In genomic region chr12:94150483-94151225, GRCh38 we compare ENCODE assay signal across 1 cellular context.
TF ChIP-seq lines count a peak whose summit lies in the region.

No MANE protein-coding gene starts in this region.

TF ChIP-seq in HepG2, 621 proteins besides CTCF, POLR2A, EP300 and RAD21 (continued from another document and continues in another):
- TF ChIP-seq, protein P1, sequence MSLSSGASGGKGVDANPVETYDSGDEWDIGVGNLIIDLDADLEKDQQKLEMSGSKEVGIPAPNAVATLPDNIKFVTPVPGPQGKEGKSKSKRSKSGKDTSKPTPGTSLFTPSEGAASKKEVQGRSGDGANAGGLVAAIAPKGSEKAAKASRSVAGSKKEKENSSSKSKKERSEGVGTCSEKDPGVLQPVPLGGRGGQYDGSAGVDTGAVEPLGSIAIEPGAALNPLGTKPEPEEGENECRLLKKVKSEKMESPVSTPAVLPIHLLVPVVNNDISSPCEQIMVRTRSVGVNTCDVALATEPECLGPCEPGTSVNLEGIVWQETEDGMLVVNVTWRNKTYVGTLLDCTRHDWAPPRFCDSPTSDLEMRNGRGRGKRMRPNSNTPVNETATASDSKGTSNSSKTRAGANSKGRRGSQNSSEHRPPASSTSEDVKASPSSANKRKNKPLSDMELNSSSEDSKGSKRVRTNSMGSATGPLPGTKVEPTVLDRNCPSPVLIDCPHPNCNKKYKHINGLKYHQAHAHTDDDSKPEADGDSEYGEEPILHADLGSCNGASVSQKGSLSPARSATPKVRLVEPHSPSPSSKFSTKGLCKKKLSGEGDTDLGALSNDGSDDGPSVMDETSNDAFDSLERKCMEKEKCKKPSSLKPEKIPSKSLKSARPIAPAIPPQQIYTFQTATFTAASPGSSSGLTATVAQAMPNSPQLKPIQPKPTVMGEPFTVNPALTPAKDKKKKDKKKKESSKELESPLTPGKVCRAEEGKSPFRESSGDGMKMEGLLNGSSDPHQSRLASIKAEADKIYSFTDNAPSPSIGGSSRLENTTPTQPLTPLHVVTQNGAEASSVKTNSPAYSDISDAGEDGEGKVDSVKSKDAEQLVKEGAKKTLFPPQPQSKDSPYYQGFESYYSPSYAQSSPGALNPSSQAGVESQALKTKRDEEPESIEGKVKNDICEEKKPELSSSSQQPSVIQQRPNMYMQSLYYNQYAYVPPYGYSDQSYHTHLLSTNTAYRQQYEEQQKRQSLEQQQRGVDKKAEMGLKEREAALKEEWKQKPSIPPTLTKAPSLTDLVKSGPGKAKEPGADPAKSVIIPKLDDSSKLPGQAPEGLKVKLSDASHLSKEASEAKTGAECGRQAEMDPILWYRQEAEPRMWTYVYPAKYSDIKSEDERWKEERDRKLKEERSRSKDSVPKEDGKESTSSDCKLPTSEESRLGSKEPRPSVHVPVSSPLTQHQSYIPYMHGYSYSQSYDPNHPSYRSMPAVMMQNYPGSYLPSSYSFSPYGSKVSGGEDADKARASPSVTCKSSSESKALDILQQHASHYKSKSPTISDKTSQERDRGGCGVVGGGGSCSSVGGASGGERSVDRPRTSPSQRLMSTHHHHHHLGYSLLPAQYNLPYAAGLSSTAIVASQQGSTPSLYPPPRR (CRISPR knock-in tag; IDR thresholded peaks at IDR 0.05; ENCODE audit: borderline replicate concordance): peak; percentile 27; the same call in 1 of the 2 replicates
- TF ChIP-seq ZNF280D (CRISPR knock-in tag; IDR thresholded peaks at IDR 0.05): no peak
- peak; percentile 77 for TF ChIP-seq ADNP (CRISPR knock-in tag; IDR thresholded peaks at IDR 0.05)
- TF ChIP-seq, protein P2, sequence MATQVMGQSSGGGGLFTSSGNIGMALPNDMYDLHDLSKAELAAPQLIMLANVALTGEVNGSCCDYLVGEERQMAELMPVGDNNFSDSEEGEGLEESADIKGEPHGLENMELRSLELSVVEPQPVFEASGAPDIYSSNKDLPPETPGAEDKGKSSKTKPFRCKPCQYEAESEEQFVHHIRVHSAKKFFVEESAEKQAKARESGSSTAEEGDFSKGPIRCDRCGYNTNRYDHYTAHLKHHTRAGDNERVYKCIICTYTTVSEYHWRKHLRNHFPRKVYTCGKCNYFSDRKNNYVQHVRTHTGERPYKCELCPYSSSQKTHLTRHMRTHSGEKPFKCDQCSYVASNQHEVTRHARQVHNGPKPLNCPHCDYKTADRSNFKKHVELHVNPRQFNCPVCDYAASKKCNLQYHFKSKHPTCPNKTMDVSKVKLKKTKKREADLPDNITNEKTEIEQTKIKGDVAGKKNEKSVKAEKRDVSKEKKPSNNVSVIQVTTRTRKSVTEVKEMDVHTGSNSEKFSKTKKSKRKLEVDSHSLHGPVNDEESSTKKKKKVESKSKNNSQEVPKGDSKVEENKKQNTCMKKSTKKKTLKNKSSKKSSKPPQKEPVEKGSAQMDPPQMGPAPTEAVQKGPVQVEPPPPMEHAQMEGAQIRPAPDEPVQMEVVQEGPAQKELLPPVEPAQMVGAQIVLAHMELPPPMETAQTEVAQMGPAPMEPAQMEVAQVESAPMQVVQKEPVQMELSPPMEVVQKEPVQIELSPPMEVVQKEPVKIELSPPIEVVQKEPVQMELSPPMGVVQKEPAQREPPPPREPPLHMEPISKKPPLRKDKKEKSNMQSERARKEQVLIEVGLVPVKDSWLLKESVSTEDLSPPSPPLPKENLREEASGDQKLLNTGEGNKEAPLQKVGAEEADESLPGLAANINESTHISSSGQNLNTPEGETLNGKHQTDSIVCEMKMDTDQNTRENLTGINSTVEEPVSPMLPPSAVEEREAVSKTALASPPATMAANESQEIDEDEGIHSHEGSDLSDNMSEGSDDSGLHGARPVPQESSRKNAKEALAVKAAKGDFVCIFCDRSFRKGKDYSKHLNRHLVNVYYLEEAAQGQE (IDR thresholded peaks at IDR 0.05; ENCODE audit: borderline replicate concordance in 1 of 2, low read depth in 1 of 2, low read length in 2 of 2): no peak
- TF ChIP-seq SALL1 (CRISPR knock-in tag; IDR thresholded peaks at IDR 0.05): peak; percentile 39; the same call in 1 of the 2 replicates
- TF ChIP-seq ZNF788 (CRISPR knock-in tag; IDR thresholded peaks at IDR 0.05; ENCODE audit: borderline replicate concordance): 0 out of 2 replicates have a peak, but pooled peaks have one; percentile 33
- TF ChIP-seq PAWR (CRISPR knock-in tag; IDR thresholded peaks at IDR 0.05; ENCODE audit: borderline replicate concordance): peak; percentile 71; the same call in 1 of the 2 replicates
- no peak for TF ChIP-seq ZNF550 (CRISPR knock-in tag; IDR thresholded peaks at IDR 0.05; ENCODE audit: borderline replicate concordance)
- TF ChIP-seq ZBTB7A (CRISPR knock-in tag; IDR thresholded peaks at IDR 0.05): no peak
- 0 out of 2 replicates have a peak, but pooled peaks have one; percentile 28 for TF ChIP-seq GMEB1 (CRISPR knock-in tag; IDR thresholded peaks at IDR 0.05; ENCODE audit: borderline replicate concordance)
- peak; percentile 16; the same call in 1 of the 2 replicates for TF ChIP-seq ZNF574 (CRISPR knock-in tag; IDR thresholded peaks at IDR 0.05)
- no peak for TF ChIP-seq ZNF572 (CRISPR knock-in tag; IDR thresholded peaks at IDR 0.05)
- TF ChIP-seq, protein P3, sequence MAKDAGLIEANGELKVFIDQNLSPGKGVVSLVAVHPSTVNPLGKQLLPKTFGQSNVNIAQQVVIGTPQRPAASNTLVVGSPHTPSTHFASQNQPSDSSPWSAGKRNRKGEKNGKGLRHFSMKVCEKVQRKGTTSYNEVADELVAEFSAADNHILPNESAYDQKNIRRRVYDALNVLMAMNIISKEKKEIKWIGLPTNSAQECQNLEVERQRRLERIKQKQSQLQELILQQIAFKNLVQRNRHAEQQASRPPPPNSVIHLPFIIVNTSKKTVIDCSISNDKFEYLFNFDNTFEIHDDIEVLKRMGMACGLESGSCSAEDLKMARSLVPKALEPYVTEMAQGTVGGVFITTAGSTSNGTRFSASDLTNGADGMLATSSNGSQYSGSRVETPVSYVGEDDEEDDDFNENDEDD (CRISPR knock-in tag; IDR thresholded peaks at IDR 0.05; ENCODE audit: borderline replicate concordance): no peak
- peak; percentile 45; the same call in 1 of the 2 replicates for TF ChIP-seq KAT7 (CRISPR knock-in tag; IDR thresholded peaks at IDR 0.05; ENCODE audit: borderline replicate concordance)
- no peak for TF ChIP-seq HOXA9 (CRISPR knock-in tag; IDR thresholded peaks at IDR 0.05; ENCODE audit: borderline replicate concordance)
- TF ChIP-seq ZNF17 (CRISPR knock-in tag; IDR thresholded peaks at IDR 0.05): no peak
- TF ChIP-seq TGIF2 (CRISPR knock-in tag; IDR thresholded peaks at IDR 0.05): 0 out of 2 replicates have a peak, but pooled peaks have one; percentile 52
- 0 out of 2 replicates have a peak, but pooled peaks have one; percentile 74 for TF ChIP-seq ZNF235 (CRISPR knock-in tag; IDR thresholded peaks at IDR 0.05; ENCODE audit: borderline replicate concordance)
- TF ChIP-seq ZC3H13 (CRISPR knock-in tag; IDR thresholded peaks at IDR 0.05): 0 out of 2 replicates have a peak, but pooled peaks have one; percentile 47
- TF ChIP-seq, protein P4, sequence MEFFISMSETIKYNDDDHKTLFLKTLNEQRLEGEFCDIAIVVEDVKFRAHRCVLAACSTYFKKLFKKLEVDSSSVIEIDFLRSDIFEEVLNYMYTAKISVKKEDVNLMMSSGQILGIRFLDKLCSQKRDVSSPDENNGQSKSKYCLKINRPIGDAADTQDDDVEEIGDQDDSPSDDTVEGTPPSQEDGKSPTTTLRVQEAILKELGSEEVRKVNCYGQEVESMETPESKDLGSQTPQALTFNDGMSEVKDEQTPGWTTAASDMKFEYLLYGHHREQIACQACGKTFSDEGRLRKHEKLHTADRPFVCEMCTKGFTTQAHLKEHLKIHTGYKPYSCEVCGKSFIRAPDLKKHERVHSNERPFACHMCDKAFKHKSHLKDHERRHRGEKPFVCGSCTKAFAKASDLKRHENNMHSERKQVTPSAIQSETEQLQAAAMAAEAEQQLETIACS (CRISPR knock-in tag; IDR thresholded peaks at IDR 0.05): no peak
- TF ChIP-seq, protein P5, sequence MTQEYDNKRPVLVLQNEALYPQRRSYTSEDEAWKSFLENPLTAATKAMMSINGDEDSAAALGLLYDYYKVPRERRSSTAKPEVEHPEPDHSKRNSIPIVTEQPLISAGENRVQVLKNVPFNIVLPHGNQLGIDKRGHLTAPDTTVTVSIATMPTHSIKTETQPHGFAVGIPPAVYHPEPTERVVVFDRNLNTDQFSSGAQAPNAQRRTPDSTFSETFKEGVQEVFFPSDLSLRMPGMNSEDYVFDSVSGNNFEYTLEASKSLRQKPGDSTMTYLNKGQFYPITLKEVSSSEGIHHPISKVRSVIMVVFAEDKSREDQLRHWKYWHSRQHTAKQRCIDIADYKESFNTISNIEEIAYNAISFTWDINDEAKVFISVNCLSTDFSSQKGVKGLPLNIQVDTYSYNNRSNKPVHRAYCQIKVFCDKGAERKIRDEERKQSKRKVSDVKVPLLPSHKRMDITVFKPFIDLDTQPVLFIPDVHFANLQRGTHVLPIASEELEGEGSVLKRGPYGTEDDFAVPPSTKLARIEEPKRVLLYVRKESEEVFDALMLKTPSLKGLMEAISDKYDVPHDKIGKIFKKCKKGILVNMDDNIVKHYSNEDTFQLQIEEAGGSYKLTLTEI (CRISPR knock-in tag; conservative IDR thresholded peaks at IDR 0.05): no peak
- TF ChIP-seq, protein P6, sequence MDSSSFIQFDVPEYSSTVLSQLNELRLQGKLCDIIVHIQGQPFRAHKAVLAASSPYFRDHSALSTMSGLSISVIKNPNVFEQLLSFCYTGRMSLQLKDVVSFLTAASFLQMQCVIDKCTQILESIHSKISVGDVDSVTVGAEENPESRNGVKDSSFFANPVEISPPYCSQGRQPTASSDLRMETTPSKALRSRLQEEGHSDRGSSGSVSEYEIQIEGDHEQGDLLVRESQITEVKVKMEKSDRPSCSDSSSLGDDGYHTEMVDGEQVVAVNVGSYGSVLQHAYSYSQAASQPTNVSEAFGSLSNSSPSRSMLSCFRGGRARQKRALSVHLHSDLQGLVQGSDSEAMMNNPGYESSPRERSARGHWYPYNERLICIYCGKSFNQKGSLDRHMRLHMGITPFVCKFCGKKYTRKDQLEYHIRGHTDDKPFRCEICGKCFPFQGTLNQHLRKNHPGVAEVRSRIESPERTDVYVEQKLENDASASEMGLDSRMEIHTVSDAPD (CRISPR knock-in tag; IDR thresholded peaks at IDR 0.05): no peak
- TF ChIP-seq, protein P7, sequence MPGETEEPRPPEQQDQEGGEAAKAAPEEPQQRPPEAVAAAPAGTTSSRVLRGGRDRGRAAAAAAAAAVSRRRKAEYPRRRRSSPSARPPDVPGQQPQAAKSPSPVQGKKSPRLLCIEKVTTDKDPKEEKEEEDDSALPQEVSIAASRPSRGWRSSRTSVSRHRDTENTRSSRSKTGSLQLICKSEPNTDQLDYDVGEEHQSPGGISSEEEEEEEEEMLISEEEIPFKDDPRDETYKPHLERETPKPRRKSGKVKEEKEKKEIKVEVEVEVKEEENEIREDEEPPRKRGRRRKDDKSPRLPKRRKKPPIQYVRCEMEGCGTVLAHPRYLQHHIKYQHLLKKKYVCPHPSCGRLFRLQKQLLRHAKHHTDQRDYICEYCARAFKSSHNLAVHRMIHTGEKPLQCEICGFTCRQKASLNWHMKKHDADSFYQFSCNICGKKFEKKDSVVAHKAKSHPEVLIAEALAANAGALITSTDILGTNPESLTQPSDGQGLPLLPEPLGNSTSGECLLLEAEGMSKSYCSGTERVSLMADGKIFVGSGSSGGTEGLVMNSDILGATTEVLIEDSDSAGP (CRISPR knock-in tag; IDR thresholded peaks at IDR 0.05; ENCODE audit: borderline replicate concordance): 0 out of 2 replicates have a peak, but pooled peaks have one; percentile 53
- TF ChIP-seq GTF3A (CRISPR knock-in tag; conservative IDR thresholded peaks at IDR 0.05): no peak
- TF ChIP-seq ZMYM3 (CRISPR knock-in tag; IDR thresholded peaks at IDR 0.05): peak; percentile 79; the same call in 1 of the 2 replicates
- TF ChIP-seq ZC3H4 (CRISPR knock-in tag; IDR thresholded peaks at IDR 0.05; ENCODE audit: borderline replicate concordance): no peak
- no peak for TF ChIP-seq SPEN (CRISPR knock-in tag; IDR thresholded peaks at IDR 0.05; ENCODE audit: low read depth)
- peak; percentile 31; the same call in 1 of the 2 replicates for TF ChIP-seq POLR2AphosphoS5 (IDR thresholded peaks at IDR 0.05; ENCODE audit: low read depth, low read length)
